Comparison of ENCODE assay signal across 1 cellular context in the genomic region with DNA sequence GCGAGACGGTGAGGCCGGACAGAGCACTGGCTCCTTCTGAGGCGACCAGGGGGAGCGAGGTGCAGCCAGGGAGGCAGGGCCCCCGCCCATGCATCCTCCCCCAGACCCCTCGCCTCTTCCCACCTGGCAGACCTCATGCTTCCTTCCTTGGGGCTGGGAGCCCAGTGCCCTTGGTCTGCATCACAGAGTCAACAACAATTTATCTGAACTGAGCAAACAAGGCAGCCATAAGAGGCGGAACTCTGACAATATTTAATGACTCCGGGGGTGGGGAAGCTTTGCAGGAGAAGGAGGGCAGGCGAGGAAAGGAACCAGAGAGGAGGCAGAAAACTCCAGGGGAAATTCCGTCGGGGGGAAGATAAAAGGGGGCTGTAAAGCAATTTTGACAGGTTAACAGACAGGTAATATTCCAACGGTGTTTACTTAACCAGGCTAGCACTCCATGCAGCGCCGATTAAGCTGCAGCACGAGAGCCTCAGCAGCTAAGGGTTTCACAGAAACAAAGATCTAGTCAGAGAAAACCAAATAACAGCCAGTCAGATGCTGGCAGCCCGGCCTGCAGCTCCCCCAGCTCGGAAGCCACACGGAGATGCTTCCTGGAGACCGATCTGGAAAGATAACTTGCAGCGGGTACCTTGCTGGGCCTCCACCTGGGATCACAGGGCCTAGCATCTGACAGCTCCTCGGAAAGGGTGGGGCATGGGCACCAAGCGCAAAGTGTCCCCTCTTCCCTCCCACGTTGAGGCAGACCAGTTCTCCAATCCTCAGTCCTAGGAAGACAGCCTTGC.
TF ChIP-seq lines count a peak whose summit lies in the region.

No MANE protein-coding gene starts in this region.

TF ChIP-seq in GM12878, 131 proteins besides CTCF, POLR2A, EP300 and RAD21 (continued from another document and continues in another):
- TF ChIP-seq, protein P1, sequence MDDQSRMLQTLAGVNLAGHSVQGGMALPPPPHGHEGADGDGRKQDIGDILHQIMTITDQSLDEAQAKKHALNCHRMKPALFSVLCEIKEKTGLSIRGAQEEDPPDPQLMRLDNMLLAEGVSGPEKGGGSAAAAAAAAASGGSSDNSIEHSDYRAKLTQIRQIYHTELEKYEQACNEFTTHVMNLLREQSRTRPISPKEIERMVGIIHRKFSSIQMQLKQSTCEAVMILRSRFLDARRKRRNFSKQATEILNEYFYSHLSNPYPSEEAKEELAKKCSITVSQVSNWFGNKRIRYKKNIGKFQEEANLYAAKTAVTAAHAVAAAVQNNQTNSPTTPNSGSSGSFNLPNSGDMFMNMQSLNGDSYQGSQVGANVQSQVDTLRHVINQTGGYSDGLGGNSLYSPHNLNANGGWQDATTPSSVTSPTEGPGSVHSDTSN (IDR thresholded peaks at IDR 0.05; ENCODE audit: insufficient replicate concordance, low read depth, low read length) = no peak
- TF ChIP-seq BMI1 (IDR thresholded peaks at IDR 0.05; ENCODE audit: borderline replicate concordance) = no peak
- no peak for TF ChIP-seq ZBED1 (IDR thresholded peaks at IDR 0.05; ENCODE audit: borderline replicate concordance)
- TF ChIP-seq NR2C2 (IDR thresholded peaks at IDR 0.05; ENCODE audit: borderline replicate concordance, control insufficient read depth, insufficient read length, low read depth) = no peak
- TF ChIP-seq MTA3 (IDR thresholded peaks at IDR 0.05; ENCODE audit: borderline replicate concordance, low read length) = no peak
- no peak for TF ChIP-seq BCL11A (IDR thresholded peaks at IDR 0.05; ENCODE audit: low read depth, low read length)
- TF ChIP-seq, protein P2, sequence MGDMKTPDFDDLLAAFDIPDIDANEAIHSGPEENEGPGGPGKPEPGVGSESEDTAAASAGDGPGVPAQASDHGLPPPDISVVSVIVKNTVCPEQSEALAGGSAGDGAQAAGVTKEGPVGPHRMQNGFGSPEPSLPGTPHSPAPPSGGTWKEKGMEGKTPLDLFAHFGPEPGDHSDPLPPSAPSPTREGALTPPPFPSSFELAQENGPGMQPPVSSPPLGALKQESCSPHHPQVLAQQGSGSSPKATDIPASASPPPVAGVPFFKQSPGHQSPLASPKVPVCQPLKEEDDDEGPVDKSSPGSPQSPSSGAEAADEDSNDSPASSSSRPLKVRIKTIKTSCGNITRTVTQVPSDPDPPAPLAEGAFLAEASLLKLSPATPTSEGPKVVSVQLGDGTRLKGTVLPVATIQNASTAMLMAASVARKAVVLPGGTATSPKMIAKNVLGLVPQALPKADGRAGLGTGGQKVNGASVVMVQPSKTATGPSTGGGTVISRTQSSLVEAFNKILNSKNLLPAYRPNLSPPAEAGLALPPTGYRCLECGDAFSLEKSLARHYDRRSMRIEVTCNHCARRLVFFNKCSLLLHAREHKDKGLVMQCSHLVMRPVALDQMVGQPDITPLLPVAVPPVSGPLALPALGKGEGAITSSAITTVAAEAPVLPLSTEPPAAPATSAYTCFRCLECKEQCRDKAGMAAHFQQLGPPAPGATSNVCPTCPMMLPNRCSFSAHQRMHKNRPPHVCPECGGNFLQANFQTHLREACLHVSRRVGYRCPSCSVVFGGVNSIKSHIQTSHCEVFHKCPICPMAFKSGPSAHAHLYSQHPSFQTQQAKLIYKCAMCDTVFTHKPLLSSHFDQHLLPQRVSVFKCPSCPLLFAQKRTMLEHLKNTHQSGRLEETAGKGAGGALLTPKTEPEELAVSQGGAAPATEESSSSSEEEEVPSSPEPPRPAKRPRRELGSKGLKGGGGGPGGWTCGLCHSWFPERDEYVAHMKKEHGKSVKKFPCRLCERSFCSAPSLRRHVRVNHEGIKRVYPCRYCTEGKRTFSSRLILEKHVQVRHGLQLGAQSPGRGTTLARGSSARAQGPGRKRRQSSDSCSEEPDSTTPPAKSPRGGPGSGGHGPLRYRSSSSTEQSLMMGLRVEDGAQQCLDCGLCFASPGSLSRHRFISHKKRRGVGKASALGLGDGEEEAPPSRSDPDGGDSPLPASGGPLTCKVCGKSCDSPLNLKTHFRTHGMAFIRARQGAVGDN (IDR thresholded peaks at IDR 0.05) = peak; percentile 56
- TF ChIP-seq KLF5 (IDR thresholded peaks at IDR 0.05; ENCODE audit: partially characterized antibody) = no peak
- TF ChIP-seq ASH2L (IDR thresholded peaks at IDR 0.05; ENCODE audit: borderline replicate concordance, low read depth) = no peak
- no peak for TF ChIP-seq STAT3 (IDR thresholded peaks at IDR 0.05; ENCODE audit: low read depth, low read length)
- TF ChIP-seq NBN (IDR thresholded peaks at IDR 0.05) = 0 out of 2 replicates have a peak, but pooled peaks have one; percentile 19
- TF ChIP-seq, protein P3, sequence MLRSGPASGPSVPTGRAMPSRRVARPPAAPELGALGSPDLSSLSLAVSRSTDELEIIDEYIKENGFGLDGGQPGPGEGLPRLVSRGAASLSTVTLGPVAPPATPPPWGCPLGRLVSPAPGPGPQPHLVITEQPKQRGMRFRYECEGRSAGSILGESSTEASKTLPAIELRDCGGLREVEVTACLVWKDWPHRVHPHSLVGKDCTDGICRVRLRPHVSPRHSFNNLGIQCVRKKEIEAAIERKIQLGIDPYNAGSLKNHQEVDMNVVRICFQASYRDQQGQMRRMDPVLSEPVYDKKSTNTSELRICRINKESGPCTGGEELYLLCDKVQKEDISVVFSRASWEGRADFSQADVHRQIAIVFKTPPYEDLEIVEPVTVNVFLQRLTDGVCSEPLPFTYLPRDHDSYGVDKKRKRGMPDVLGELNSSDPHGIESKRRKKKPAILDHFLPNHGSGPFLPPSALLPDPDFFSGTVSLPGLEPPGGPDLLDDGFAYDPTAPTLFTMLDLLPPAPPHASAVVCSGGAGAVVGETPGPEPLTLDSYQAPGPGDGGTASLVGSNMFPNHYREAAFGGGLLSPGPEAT (IDR thresholded peaks at IDR 0.05; ENCODE audit: low read depth) = peak; percentile 48; the same call in 1 of the 2 replicates
- no peak for TF ChIP-seq SRF (IDR thresholded peaks at IDR 0.05; ENCODE audit: low read depth in 2 of 2, low read length in 2 of 2)
- no peak for TF ChIP-seq NRF1 (conservative IDR thresholded peaks at IDR 0.05; ENCODE audit: low read depth, low read length)
- TF ChIP-seq EZH2 (IDR thresholded peaks at IDR 0.05; ENCODE audit: borderline replicate concordance, control insufficient read depth, low read depth, low read length) = no peak
- no peak for TF ChIP-seq HCFC1 (IDR thresholded peaks at IDR 0.05; ENCODE audit: low read length)
- no peak for TF ChIP-seq CHD2 (IDR thresholded peaks at IDR 0.05; ENCODE audit: borderline replicate concordance, low read depth, low read length)
- no peak for TF ChIP-seq SMARCA5 (IDR thresholded peaks at IDR 0.05)
- TF ChIP-seq ZNF24 (IDR thresholded peaks at IDR 0.05) = no peak
- no peak for TF ChIP-seq FOXM1 (IDR thresholded peaks at IDR 0.05; ENCODE audit: low read depth, low read length)
- no peak for TF ChIP-seq IRF4 (IDR thresholded peaks at IDR 0.05; ENCODE audit: low read depth, low read length)
- TF ChIP-seq, protein P4, sequence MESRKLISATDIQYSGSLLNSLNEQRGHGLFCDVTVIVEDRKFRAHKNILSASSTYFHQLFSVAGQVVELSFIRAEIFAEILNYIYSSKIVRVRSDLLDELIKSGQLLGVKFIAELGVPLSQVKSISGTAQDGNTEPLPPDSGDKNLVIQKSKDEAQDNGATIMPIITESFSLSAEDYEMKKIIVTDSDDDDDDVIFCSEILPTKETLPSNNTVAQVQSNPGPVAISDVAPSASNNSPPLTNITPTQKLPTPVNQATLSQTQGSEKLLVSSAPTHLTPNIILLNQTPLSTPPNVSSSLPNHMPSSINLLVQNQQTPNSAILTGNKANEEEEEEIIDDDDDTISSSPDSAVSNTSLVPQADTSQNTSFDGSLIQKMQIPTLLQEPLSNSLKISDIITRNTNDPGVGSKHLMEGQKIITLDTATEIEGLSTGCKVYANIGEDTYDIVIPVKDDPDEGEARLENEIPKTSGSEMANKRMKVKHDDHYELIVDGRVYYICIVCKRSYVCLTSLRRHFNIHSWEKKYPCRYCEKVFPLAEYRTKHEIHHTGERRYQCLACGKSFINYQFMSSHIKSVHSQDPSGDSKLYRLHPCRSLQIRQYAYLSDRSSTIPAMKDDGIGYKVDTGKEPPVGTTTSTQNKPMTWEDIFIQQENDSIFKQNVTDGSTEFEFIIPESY (IDR thresholded peaks at IDR 0.05) = no peak
- TF ChIP-seq, protein P5, sequence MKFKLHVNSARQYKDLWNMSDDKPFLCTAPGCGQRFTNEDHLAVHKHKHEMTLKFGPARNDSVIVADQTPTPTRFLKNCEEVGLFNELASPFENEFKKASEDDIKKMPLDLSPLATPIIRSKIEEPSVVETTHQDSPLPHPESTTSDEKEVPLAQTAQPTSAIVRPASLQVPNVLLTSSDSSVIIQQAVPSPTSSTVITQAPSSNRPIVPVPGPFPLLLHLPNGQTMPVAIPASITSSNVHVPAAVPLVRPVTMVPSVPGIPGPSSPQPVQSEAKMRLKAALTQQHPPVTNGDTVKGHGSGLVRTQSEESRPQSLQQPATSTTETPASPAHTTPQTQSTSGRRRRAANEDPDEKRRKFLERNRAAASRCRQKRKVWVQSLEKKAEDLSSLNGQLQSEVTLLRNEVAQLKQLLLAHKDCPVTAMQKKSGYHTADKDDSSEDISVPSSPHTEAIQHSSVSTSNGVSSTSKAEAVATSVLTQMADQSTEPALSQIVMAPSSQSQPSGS (IDR thresholded peaks at IDR 0.05; ENCODE audit: low read length) = no peak
- TF ChIP-seq DPF2 (IDR thresholded peaks at IDR 0.05) = no peak; the same call in 1 of the 2 replicates
- TF ChIP-seq IKZF1 (conservative IDR thresholded peaks at IDR 0.05) = peak; percentile 65
- TF ChIP-seq HDAC6 (IDR thresholded peaks at IDR 0.05; ENCODE audit: unreplicated experiment) = no peak
- no peak for TF ChIP-seq SPI1 (IDR thresholded peaks at IDR 0.05; ENCODE audit: borderline replicate concordance, insufficient read depth, low read depth, low read length)
- TF ChIP-seq, protein P6, sequence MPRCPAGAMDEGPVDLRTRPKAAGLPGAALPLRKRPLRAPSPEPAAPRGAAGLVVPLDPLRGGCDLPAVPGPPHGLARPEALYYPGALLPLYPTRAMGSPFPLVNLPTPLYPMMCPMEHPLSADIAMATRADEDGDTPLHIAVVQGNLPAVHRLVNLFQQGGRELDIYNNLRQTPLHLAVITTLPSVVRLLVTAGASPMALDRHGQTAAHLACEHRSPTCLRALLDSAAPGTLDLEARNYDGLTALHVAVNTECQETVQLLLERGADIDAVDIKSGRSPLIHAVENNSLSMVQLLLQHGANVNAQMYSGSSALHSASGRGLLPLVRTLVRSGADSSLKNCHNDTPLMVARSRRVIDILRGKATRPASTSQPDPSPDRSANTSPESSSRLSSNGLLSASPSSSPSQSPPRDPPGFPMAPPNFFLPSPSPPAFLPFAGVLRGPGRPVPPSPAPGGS (IDR thresholded peaks at IDR 0.05; ENCODE audit: borderline replicate concordance, insufficient read depth, low read depth, low read length, poor library complexity, severe bottlenecking) = no peak
- TF ChIP-seq, protein P7, sequence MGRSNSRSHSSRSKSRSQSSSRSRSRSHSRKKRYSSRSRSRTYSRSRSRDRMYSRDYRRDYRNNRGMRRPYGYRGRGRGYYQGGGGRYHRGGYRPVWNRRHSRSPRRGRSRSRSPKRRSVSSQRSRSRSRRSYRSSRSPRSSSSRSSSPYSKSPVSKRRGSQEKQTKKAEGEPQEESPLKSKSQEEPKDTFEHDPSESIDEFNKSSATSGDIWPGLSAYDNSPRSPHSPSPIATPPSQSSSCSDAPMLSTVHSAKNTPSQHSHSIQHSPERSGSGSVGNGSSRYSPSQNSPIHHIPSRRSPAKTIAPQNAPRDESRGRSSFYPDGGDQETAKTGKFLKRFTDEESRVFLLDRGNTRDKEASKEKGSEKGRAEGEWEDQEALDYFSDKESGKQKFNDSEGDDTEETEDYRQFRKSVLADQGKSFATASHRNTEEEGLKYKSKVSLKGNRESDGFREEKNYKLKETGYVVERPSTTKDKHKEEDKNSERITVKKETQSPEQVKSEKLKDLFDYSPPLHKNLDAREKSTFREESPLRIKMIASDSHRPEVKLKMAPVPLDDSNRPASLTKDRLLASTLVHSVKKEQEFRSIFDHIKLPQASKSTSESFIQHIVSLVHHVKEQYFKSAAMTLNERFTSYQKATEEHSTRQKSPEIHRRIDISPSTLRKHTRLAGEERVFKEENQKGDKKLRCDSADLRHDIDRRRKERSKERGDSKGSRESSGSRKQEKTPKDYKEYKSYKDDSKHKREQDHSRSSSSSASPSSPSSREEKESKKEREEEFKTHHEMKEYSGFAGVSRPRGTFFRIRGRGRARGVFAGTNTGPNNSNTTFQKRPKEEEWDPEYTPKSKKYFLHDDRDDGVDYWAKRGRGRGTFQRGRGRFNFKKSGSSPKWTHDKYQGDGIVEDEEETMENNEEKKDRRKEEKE (IDR thresholded peaks at IDR 0.05) = no peak
- no peak for TF ChIP-seq PAX5 (IDR thresholded peaks at IDR 0.05; ENCODE audit: borderline replicate concordance, low read depth, low read length)
- peak in 1 of 2 experiments; percentile 38; a peak in 1 of 4 replicates for TF ChIP-seq BHLHE40 (IDR thresholded peaks at IDR 0.05; ENCODE audit: borderline replicate concordance in 1 of 2, low read depth in 2 of 2, low read length in 1 of 2)
- TF ChIP-seq, protein P8, sequence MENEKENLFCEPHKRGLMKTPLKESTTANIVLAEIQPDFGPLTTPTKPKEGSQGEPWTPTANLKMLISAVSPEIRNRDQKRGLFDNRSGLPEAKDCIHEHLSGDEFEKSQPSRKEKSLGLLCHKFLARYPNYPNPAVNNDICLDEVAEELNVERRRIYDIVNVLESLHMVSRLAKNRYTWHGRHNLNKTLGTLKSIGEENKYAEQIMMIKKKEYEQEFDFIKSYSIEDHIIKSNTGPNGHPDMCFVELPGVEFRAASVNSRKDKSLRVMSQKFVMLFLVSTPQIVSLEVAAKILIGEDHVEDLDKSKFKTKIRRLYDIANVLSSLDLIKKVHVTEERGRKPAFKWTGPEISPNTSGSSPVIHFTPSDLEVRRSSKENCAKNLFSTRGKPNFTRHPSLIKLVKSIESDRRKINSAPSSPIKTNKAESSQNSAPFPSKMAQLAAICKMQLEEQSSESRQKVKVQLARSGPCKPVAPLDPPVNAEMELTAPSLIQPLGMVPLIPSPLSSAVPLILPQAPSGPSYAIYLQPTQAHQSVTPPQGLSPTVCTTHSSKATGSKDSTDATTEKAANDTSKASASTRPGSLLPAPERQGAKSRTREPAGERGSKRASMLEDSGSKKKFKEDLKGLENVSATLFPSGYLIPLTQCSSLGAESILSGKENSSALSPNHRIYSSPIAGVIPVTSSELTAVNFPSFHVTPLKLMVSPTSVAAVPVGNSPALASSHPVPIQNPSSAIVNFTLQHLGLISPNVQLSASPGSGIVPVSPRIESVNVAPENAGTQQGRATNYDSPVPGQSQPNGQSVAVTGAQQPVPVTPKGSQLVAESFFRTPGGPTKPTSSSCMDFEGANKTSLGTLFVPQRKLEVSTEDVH (IDR thresholded peaks at IDR 0.05; ENCODE audit: low read depth, partially characterized antibody) = no peak
- TF ChIP-seq, protein P9, sequence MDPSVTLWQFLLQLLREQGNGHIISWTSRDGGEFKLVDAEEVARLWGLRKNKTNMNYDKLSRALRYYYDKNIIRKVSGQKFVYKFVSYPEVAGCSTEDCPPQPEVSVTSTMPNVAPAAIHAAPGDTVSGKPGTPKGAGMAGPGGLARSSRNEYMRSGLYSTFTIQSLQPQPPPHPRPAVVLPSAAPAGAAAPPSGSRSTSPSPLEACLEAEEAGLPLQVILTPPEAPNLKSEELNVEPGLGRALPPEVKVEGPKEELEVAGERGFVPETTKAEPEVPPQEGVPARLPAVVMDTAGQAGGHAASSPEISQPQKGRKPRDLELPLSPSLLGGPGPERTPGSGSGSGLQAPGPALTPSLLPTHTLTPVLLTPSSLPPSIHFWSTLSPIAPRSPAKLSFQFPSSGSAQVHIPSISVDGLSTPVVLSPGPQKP (IDR thresholded peaks at IDR 0.05; ENCODE audit: low read depth, low read length) = no peak
